10 cellular contexts compared by ENCODE assay signal in the genomic region with DNA sequence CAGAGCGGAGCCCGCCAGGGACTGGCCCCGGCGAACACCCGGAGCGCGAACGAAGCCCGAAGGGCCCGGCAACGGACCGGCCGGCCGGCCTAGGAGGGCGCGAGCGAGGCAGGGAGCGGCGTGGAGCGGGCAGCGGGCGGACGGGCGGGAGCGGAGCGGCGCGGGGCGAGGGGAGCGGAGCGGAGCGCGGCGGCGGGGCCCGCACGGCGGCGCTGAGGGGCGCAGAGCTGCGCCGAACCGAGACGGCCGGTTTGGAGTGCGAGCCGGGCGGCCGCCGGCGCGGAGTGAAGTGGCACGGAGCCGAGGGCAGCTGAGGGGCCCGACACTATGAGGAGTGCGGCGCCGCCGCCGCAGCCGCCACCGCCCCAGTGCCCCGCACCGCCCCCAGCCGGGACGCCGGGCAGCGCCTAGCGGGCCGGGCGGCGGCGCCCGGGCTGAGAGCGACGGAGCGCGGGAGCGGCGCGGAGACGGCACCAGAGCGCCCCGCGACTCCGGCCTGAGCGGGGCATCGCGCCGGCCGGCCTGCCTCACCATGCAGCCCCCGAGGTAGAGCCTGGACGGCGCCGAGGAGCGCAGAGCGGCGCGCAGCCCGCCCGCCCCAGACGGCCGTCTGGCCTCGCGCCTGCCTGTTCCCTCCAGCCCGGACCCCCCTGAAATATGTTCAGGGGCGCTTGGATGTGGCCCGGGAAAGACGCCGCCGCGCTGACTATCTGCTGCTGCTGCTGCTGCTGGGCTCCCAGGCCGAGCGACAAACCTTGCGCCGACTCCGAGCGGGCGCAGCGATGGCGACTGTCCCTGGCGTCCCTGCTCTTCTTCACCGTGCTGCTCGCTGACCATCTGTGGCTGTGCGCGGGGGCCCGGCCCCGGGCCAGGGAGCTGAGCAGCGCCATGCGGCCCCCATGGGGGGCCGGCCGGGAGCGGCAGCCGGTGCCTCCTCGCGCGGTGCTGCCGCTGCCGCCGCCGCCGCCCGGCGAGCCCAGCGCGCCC. TPM values are rescaled to one million over a fixed set of nuclear protein-coding genes. Genes with fewer than 3 reads are reported as not detected.
DNase-seq lines count a peak whose midpoint lies in the region; ATAC-seq and TF ChIP-seq lines count a peak whose summit lies in the region.
"Had no signal": no experiment of that assay in that cellular context is flagged by ENCODE, and none has a peak within 500 bp of the region (broad histone marks: within the 10 kb centered on the region; RNA-seq: fewer than 3 reads in every experiment).

No MANE protein-coding gene starts in this region.

- no peak overlapping the region for H3K27ac ChIP-seq in A673 (ENCODE audit: low read depth, low read length, poor library complexity, severe bottlenecking)
- no peak overlapping the region for H3K27ac ChIP-seq in colonic mucosa

- H3K4me1 Mint-ChIP-seq in nephron progenitor cell = no peaks in the 10 kb centered on the region

- H3K9ac ChIP-seq in colonic mucosa (ENCODE audit: low read depth in 2 of 2, low read length in 2 of 2) = no peak overlapping the region

- POLR2A ChIA-PET in A673 (lab: Charles Lee; ENCODE audit: low non-redundant PET) (no interaction called here), HEK293T (lab: Yijun Ruan, JAX) (interaction anchor here (0.9 kb wide), 1 partner anchor 12 kb away, joined by 3 read pairs; no protein-coding TSS in a partner anchor)

- no peak for TF ChIP-seq CTCF in A673 (conservative IDR thresholded peaks at IDR 0.05; ENCODE audit: low read depth, low read length)
- no peak for TF ChIP-seq CTCF in colonic mucosa (IDR thresholded peaks at IDR 0.05)
- TF ChIP-seq CTCF in nephron progenitor cell (IDR thresholded peaks at IDR 0.05) = no peak

- intact Hi-C loops in A673 (cut with micrococcal nuclease; ENCODE audit: unreplicated experiment) = loop anchor here (10.0 kb wide), 1 partner anchor 590 kb away; no protein-coding TSS in a partner anchor
- intact Hi-C loops in colonic mucosa (cut with DNase I) = no loop called here
- intact Hi-C loops in head of caudate nucleus (cut with DNase I) = no loop called here

- peaks cover 41% of the 10 kb centered on the region for H3K27me3 Mint-ChIP-seq in nephron progenitor cell (ENCODE audit: low read depth, poor library complexity)

- BruUV-seq in A673 (replicated peaks; lab: Mats Ljungman, UMichigan) = no TSS peak

- peaks cover 19% of the 10 kb centered on the region for H3K9me3 Mint-ChIP-seq in nephron progenitor cell

- no peak overlapping the region for H3K27ac Mint-ChIP-seq in nephron progenitor cell

- H3K4me1 ChIP-seq in A673 (ENCODE audit: insufficient read depth, low read length, poor library complexity, severe bottlenecking) (no peaks in the 10 kb centered on the region), colonic mucosa (no peaks in the 10 kb centered on the region)

- CTCF ChIA-PET in A673 (lab: Charles Lee) (no interaction called here), HEK293T (lab: Yijun Ruan, JAX) (no interaction called here)

- DNase-seq in A673 (ENCODE audit: low spot score) (no peak), HEK293T (ENCODE audit: extremely low spot score) (peak; percentile 21), colonic mucosa (no peak), nephron progenitor cell (peak; percentile 48), HuH-7 (ENCODE audit: low spot score) (no peak), head of caudate nucleus (no peak)
- DNase-seq: DND-41 had no signal

- no peaks in the 10 kb centered on the region for H3K9me3 ChIP-seq in A673 (ENCODE audit: low read depth, low read length, poor library complexity, severe bottlenecking)
- H3K9me3 ChIP-seq in colonic mucosa = no peaks in the 10 kb centered on the region

- ATAC-seq in HG03342 (IDR thresholded peaks at IDR 0.05; ENCODE audit: unreplicated experiment) (no peak), HG02870 (IDR thresholded peaks at IDR 0.05; ENCODE audit: unreplicated experiment) (no peak)

- peak overlapping the region; percentile 49 for H3K4me3 ChIP-seq in A673 (ENCODE audit: low read depth, low read length, poor library complexity, severe bottlenecking)
- peak overlapping the region; percentile 38 for H3K4me3 ChIP-seq in colonic mucosa

- H3K4me3 Mint-ChIP-seq in nephron progenitor cell = peak overlapping the region; percentile 62

- H3K27me3 ChIP-seq in A673 (replicated peaks; ENCODE audit: insufficient read depth, low read depth, low read length, poor library complexity) (no peaks in the 10 kb centered on the region), colonic mucosa (no peaks in the 10 kb centered on the region)

- H3K36me3 ChIP-seq in A673 (ENCODE audit: insufficient read depth, low read length, poor library complexity, severe bottlenecking) (no peaks in the 10 kb centered on the region), colonic mucosa (no peaks in the 10 kb centered on the region)

- H3K36me3 Mint-ChIP-seq in nephron progenitor cell (ENCODE audit: low read depth) = no peaks in the 10 kb centered on the region

TF ChIP-seq in HEK293T, 16 proteins besides CTCF, POLR2A, EP300 and RAD21:
- no peak for TF ChIP-seq ELF4 (IDR thresholded peaks at IDR 0.05)

RNA-seq across cellular contexts. Expression of gene NALF2, which starts 0.8 kb away (rescaled TPM):
- total RNA-seq in A673 (2021) = 2.0 and 2.3 TPM in 2 replicates
- total RNA-seq in colonic mucosa = under 1 TPM; 0.66 to 0.72 TPM
- total RNA-seq: M059J had no signal

Comparison
In these comparisons a context has a peak if more than half of its experiments do, and no peak if none do; other contexts are left out.
1. DNase-seq: peak in HEK293T (single experiment) and nephron progenitor cell (single experiment); none in A673 (single experiment), colonic mucosa (single experiment), HuH-7 (single experiment) and head of caudate nucleus (0 of 42).